Comparison of ENCODE assay signal across 20 cellular contexts in the genomic region with DNA sequence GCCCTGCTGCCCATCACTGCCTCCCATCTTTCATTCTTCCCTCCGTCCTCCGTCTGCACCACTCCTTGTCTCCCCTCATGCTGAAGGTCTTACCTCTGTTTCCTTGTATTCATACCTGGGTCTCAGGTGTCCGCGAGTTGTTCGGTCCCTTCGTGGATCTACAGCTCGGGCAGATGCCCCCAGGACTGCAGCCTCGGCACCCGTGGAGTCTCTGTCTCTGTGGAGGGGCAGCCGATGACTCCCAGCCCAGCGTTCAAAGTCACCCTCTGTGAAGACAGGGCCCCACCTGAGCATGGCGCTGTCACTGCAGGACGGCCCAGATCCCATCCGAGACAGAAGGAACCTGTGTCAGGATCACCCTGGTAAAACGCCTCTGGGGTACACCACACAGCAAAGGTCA.
A peak's percentile ranks its signal among the peaks of the same experiment; 100 is the strongest.
DNase-seq lines count a peak whose midpoint lies in the region; TF ChIP-seq lines count a peak whose summit lies in the region.
"Had no signal": no experiment of that assay in that cellular context is flagged by ENCODE, and none has a peak within 500 bp of the region (broad histone marks: within the 10 kb centered on the region; RNA-seq: fewer than 3 reads in every experiment).

No MANE protein-coding gene starts in this region.

- no peak overlapping the region for H3K9ac ChIP-seq in mesenchymal stem cell (ENCODE audit: low read length)
- H3K9ac ChIP-seq: BLaER1 treated with 17β-estradiol and CSF1 and Interleukin-3, amounts not matched to agents 10 nM and 100 nM had no signal

- H3K79me1 ChIP-seq in mesenchymal stem cell (replicated peaks; ENCODE audit: low read length, poor library complexity, severe bottlenecking): no peaks in the 10 kb centered on the region

- no peak overlapping the region for H3K23ac ChIP-seq in mesenchymal stem cell (ENCODE audit: low read length in 2 of 2)

- no peak overlapping the region for H3K14ac ChIP-seq in mesenchymal stem cell (ENCODE audit: low read length in 2 of 2)

- POLR2A ChIA-PET in activated CD4-positive, alpha-beta T cell treated with anti-CD3 and anti-CD28 coated beads, Interleukin-2, amount 10 ng/mL, durations not matched to agents 7 days and 5 days (lab: Charles Lee): no interaction called here

- H2BK15ac ChIP-seq in mesenchymal stem cell (ENCODE audit: low read depth, poor library complexity, severe bottlenecking): no peak overlapping the region

- H3K27me3 ChIP-seq in mesenchymal stem cell (ENCODE audit: control insufficient read depth in 1 of 2, insufficient read depth in 1 of 2, low read length in 2 of 2) (no peaks in the 10 kb centered on the region), MG63 (no peaks in the 10 kb centered on the region), breast epithelium (no peaks in the 10 kb centered on the region)
- H3K27me3 ChIP-seq: BLaER1 treated with 17β-estradiol and CSF1 and Interleukin-3, amounts not matched to agents 10 nM and 100 nM had no signal

- H3K4me3 ChIP-seq in coronary artery (no peak overlapping the region), mesenchymal stem cell (ENCODE audit: insufficient read depth in 1 of 2, low read depth in 1 of 2, low read length in 2 of 2) (no peak overlapping the region), MG63 (no peak overlapping the region), breast epithelium (no peak overlapping the region)
- H3K4me3 ChIP-seq: A549; BLaER1 treated with 17β-estradiol and CSF1 and Interleukin-3, amounts not matched to agents 10 nM and 100 nM had no signal

- no peak overlapping the region for H3K4me3 Mint-ChIP-seq in activated CD4-positive, alpha-beta T cell treated with anti-CD3 and anti-CD28 coated beads, Interleukin-2, amount 10 ng/mL, durations not matched to agents 7 days and 5 days
- H3K4me3 Mint-ChIP-seq: B cell; CD4-positive, alpha-beta T cell; CD8-positive, alpha-beta T cell had no signal

- CTCF ChIA-PET in activated CD4-positive, alpha-beta T cell treated with anti-CD3 and anti-CD28 coated beads, Interleukin-2, amount 10 ng/mL, durations not matched to agents 7 days and 5 days (lab: Charles Lee): no interaction called here

- H4K8ac ChIP-seq in mesenchymal stem cell (ENCODE audit: low read length): no peak overlapping the region

- intact Hi-C loops in posterior vena cava (cut with DNase I) (no loop called here), breast epithelium (cut with DNase I; ENCODE audit: low total_unique reads) (no loop called here)

- H3K9me3 Mint-ChIP-seq in activated CD4-positive, alpha-beta T cell treated with anti-CD3 and anti-CD28 coated beads, Interleukin-2, amount 10 ng/mL, durations not matched to agents 7 days and 5 days: peaks cover 4% of the 10 kb centered on the region
- H3K9me3 Mint-ChIP-seq: CD4-positive, alpha-beta T cell; CD8-positive, alpha-beta T cell had no signal

- TF ChIP-seq CTCF in coronary artery (IDR thresholded peaks at IDR 0.05): no peak
- no peak for TF ChIP-seq CTCF in breast epithelium (IDR thresholded peaks at IDR 0.05)

- H3K27ac ChIP-seq in coronary artery (no peak overlapping the region), mesenchymal stem cell (ENCODE audit: low read length, poor library complexity, severe bottlenecking) (no peak overlapping the region), breast epithelium (no peak overlapping the region)
- H3K27ac ChIP-seq: 22Rv1; A549; BLaER1 treated with 17β-estradiol and CSF1 and Interleukin-3, amounts not matched to agents 10 nM and 100 nM; C4-2B had no signal

- no peak overlapping the region for H2AK5ac ChIP-seq in mesenchymal stem cell (ENCODE audit: low read length, severe bottlenecking)

- peak overlapping the region; percentile 7 for H3K4me2 ChIP-seq in mesenchymal stem cell (ENCODE audit: low read length, poor library complexity, severe bottlenecking)
- H3K4me2 ChIP-seq: A549; BLaER1 treated with 17β-estradiol and CSF1 and Interleukin-3, amounts not matched to agents 10 nM and 100 nM had no signal

- no peaks in the 10 kb centered on the region for H3K36me3 ChIP-seq in mesenchymal stem cell (ENCODE audit: control insufficient read depth in 1 of 2, insufficient read depth in 2 of 2, low read depth in 1 of 2, low read length in 2 of 2)
- H3K36me3 ChIP-seq in MG63: no peaks in the 10 kb centered on the region
- no peaks in the 10 kb centered on the region for H3K36me3 ChIP-seq in breast epithelium
- H3K36me3 ChIP-seq: BLaER1 treated with 17β-estradiol and CSF1 and Interleukin-3, amounts not matched to agents 10 nM and 100 nM had no signal

- H3K4ac ChIP-seq in mesenchymal stem cell (ENCODE audit: low read depth in 1 of 2, low read length in 2 of 2): no peak overlapping the region

- peak overlapping the region; percentile 44 for H3K27ac Mint-ChIP-seq in activated CD4-positive, alpha-beta T cell treated with anti-CD3 and anti-CD28 coated beads, Interleukin-2, amount 10 ng/mL, durations not matched to agents 7 days and 5 days
- H3K27ac Mint-ChIP-seq: B cell; CD4-positive, alpha-beta T cell; CD8-positive, alpha-beta T cell had no signal

- no peak overlapping the region for H2BK5ac ChIP-seq in mesenchymal stem cell (ENCODE audit: low read depth, low read length, poor library complexity, severe bottlenecking)

- peaks cover 2% of the 10 kb centered on the region for H3K4me1 ChIP-seq in mesenchymal stem cell (ENCODE audit: control insufficient read depth, insufficient read depth, low read depth, low read length)
- H3K4me1 ChIP-seq in breast epithelium: no peaks in the 10 kb centered on the region
- H3K4me1 ChIP-seq: A549; BLaER1 treated with 17β-estradiol and CSF1 and Interleukin-3, amounts not matched to agents 10 nM and 100 nM; Caco-2 had no signal

- no peak overlapping the region for H2AFZ ChIP-seq in mesenchymal stem cell (ENCODE audit: low read depth, low read length)

- 89% methylated on average over 15 of the region's 15 CpGs for WGBS in mesenchymal stem cell

- no peaks in the 10 kb centered on the region for H3K36me3 Mint-ChIP-seq in activated CD4-positive, alpha-beta T cell treated with anti-CD3 and anti-CD28 coated beads, Interleukin-2, amount 10 ng/mL, durations not matched to agents 7 days and 5 days (ENCODE audit: low read depth)
- H3K36me3 Mint-ChIP-seq: CD8-positive, alpha-beta T cell had no signal

- no peak overlapping the region for H3K18ac ChIP-seq in mesenchymal stem cell (ENCODE audit: low read depth in 1 of 2, low read length in 2 of 2)

- DNase-seq in activated CD4-positive, alpha-beta T cell treated with anti-CD3 and anti-CD28 coated beads, Interleukin-2, amount 10 ng/mL, durations not matched to agents 7 days and 5 days: no peak
- no peak for DNase-seq in activated CD4-positive, alpha-beta T cell treated with anti-CD3 and anti-CD28 coated beads for 48 hours
- DNase-seq in coronary artery (ENCODE audit: low spot score): peak; percentile 65
- DNase-seq in mesenchymal stem cell: no peak
- peak; percentile 57 for DNase-seq in posterior vena cava (ENCODE audit: low spot score)
- DNase-seq in dedifferentiated amniotic fluid mesenchymal stem cell (ENCODE audit: extremely low spot score): no peak
- DNase-seq in MG63: no peak
- no peak for DNase-seq in breast epithelium (ENCODE audit: low spot score in 2 of 2)
- DNase-seq: AML-193; Caco-2; Calu3; CD4-positive, alpha-beta T cell; CD8-positive, alpha-beta T cell; DMS79 treated with DMSO at 0.1 percent for 48 hours; GF-D8 had no signal

- H3K9me3 ChIP-seq in mesenchymal stem cell (ENCODE audit: control insufficient read depth, low read length) (peaks cover 5% of the 10 kb centered on the region), MG63 (no peaks in the 10 kb centered on the region), breast epithelium (no peaks in the 10 kb centered on the region)
- H3K9me3 ChIP-seq: A549, Caco-2 had no signal

- no peaks in the 10 kb centered on the region for H3K27me3 Mint-ChIP-seq in activated CD4-positive, alpha-beta T cell treated with anti-CD3 and anti-CD28 coated beads, Interleukin-2, amount 10 ng/mL, durations not matched to agents 7 days and 5 days
- H3K27me3 Mint-ChIP-seq: B cell; CD4-positive, alpha-beta T cell had no signal

- H3K4me1 Mint-ChIP-seq in activated CD4-positive, alpha-beta T cell treated with anti-CD3 and anti-CD28 coated beads, Interleukin-2, amount 10 ng/mL, durations not matched to agents 7 days and 5 days: no peaks in the 10 kb centered on the region
- H3K4me1 Mint-ChIP-seq: B cell had no signal

- H2BK12ac ChIP-seq in mesenchymal stem cell (ENCODE audit: low read length in 2 of 2): no peak overlapping the region

- H4K91ac ChIP-seq in mesenchymal stem cell (ENCODE audit: low read length): no peak overlapping the region

- H2BK120ac ChIP-seq in mesenchymal stem cell (ENCODE audit: low read depth, low read length): no peak overlapping the region

- no peak for TF ChIP-seq POLR2A in breast epithelium (IDR thresholded peaks at IDR 0.05)

Comparison
In these comparisons a context has a peak if more than half of its experiments do, and no peak if none do; other contexts are left out.
1. DNase-seq: peak in coronary artery (single experiment) and posterior vena cava (single experiment); none in activated CD4-positive, alpha-beta T cell treated with anti-CD3 and anti-CD28 coated beads, Interleukin-2, amount 10 ng/mL, durations not matched to agents 7 days and 5 days (single experiment), activated CD4-positive, alpha-beta T cell treated with anti-CD3 and anti-CD28 coated beads for 48 hours (single experiment), mesenchymal stem cell (single experiment), dedifferentiated amniotic fluid mesenchymal stem cell (single experiment), MG63 (single experiment) and breast epithelium (0 of 2).